ENCODE assay signal across 1 cellular context in the genomic region with DNA sequence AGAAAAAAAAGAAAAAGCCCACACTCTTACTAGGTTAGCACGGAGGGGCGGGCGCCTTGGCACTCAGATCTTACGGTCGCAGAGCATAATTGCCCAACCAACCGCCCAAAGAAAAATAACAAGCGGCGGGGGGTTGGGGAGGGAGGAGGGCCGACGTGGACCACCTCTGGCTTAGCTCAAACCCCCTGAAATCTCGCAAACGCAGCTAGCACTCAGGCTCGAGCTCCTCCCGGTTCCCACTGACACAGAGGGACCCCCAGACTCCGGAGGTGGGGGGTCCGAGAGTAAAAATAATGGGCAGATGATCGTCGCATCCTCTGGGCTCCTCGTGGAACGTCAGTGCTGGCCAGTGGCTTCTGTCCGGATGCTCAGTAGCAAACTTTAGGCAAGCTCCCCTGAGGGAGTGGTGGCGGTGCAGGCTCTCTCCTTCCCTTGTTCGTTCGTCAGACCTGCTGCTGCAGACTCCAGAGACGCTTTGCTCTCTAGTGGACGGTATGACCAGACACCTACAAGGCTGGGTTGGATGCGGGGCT.
TF ChIP-seq lines count a peak whose summit lies in the region.

No MANE protein-coding gene starts in this region.

TF ChIP-seq in H1, 55 proteins besides CTCF, POLR2A, EP300 and RAD21 (continued from another document):
- no peak for TF ChIP-seq SIN3A (conservative IDR thresholded peaks at IDR 0.05 in 1 of 2, IDR thresholded peaks at IDR 0.05 in 1 of 2; ENCODE audit: low read depth in 1 of 2, low read length in 2 of 2)
- TF ChIP-seq, protein P1, sequence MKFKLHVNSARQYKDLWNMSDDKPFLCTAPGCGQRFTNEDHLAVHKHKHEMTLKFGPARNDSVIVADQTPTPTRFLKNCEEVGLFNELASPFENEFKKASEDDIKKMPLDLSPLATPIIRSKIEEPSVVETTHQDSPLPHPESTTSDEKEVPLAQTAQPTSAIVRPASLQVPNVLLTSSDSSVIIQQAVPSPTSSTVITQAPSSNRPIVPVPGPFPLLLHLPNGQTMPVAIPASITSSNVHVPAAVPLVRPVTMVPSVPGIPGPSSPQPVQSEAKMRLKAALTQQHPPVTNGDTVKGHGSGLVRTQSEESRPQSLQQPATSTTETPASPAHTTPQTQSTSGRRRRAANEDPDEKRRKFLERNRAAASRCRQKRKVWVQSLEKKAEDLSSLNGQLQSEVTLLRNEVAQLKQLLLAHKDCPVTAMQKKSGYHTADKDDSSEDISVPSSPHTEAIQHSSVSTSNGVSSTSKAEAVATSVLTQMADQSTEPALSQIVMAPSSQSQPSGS (IDR thresholded peaks at IDR 0.05; ENCODE audit: low read length), result no peak
- no peak for TF ChIP-seq CTBP2 (IDR thresholded peaks at IDR 0.05; ENCODE audit: borderline replicate concordance, insufficient read depth, insufficient read length, low read length)
- TF ChIP-seq RNF2 (IDR thresholded peaks at IDR 0.05; ENCODE audit: borderline replicate concordance, low read depth, low read length, missing control alignments, poor library complexity, severe bottlenecking), result no peak
- no peak for TF ChIP-seq FOSL1 (IDR thresholded peaks at IDR 0.05; ENCODE audit: insufficient read depth, low read depth, low read length)
- TF ChIP-seq TCF12 (IDR thresholded peaks at IDR 0.05; ENCODE audit: low read depth, low read length), result no peak
- TF ChIP-seq JUN (IDR thresholded peaks at IDR 0.05; ENCODE audit: low read depth, low read length), result no peak
- no peak for TF ChIP-seq CREB1 (IDR thresholded peaks at IDR 0.05)
- no peak for TF ChIP-seq KDM1A (IDR thresholded peaks at IDR 0.05; ENCODE audit: borderline replicate concordance, low read length)
- TF ChIP-seq YY1 (IDR thresholded peaks at IDR 0.05; ENCODE audit: low read depth, low read length), result no peak
- TF ChIP-seq, protein P2, sequence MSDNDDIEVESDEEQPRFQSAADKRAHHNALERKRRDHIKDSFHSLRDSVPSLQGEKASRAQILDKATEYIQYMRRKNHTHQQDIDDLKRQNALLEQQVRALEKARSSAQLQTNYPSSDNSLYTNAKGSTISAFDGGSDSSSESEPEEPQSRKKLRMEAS (IDR thresholded peaks at IDR 0.05), result no peak
- TF ChIP-seq ZNF274 (IDR thresholded peaks at IDR 0.05; ENCODE audit: borderline replicate concordance, extremely low read depth, low read length), result no peak
